ENCODE assay signal across 8 cellular contexts in genomic region chr1:17831619-17832018, GRCh38.
DNase-seq lines count a peak whose midpoint lies in the region; ATAC-seq and TF ChIP-seq lines count a peak whose summit lies in the region.
"Had no signal": no experiment of that assay in that cellular context is flagged by ENCODE, and none has a peak within 500 bp of the region (broad histone marks: within the 10 kb centered on the region; RNA-seq: fewer than 3 reads in every experiment).

No MANE protein-coding gene starts in this region.

- whole genome bisulfite sequencing in GM23248 (ENCODE audit: low coverage in 1 of 2, low lambda C conversion rate in 2 of 2, missing lambda C conversion rate in 2 of 2), 2 experiments: 27 to 30% methylated on average over 7 of the region's 7 CpGs

- no peaks in the 10 kb centered on the region for H3K36me3 ChIP-seq in GM23248 (ENCODE audit: low read depth)

- ATAC-seq in HG03354 (IDR thresholded peaks at IDR 0.05; ENCODE audit: poor library complexity, severe bottlenecking, unreplicated experiment) (no peak), GM18517 (IDR thresholded peaks at IDR 0.05; ENCODE audit: unreplicated experiment) (no peak)

- DNase-seq in GM23248: peak; percentile 68
- DNase-seq in M059J (ENCODE audit: low read depth): peak; percentile 49
- DNase-seq in cardiac fibroblast (ENCODE audit: low read depth in 2 of 2): peak; percentile 65
- peak; percentile 23 for DNase-seq in mucosa of gallbladder (ENCODE audit: low spot score)
- no peak for DNase-seq in COR-L47 (lab: John Stamatoyannopoulos, UW)
- DNase-seq: NCI-H510A had no signal

- no peak overlapping the region for H3K9ac ChIP-seq in GM23248

- H3K27me3 ChIP-seq in GM23248 (replicated peaks; ENCODE audit: insufficient read depth): no peaks in the 10 kb centered on the region

- no peaks in the 10 kb centered on the region for H3K79me2 ChIP-seq in GM23248 (ENCODE audit: insufficient read depth)

- no peak overlapping the region for H3K4me2 ChIP-seq in GM23248 (ENCODE audit: unreplicated experiment)

- no peaks in the 10 kb centered on the region for H3K9me2 ChIP-seq in GM23248 (ENCODE audit: insufficient read depth)

- no peaks in the 10 kb centered on the region for H4K20me1 ChIP-seq in GM23248 (ENCODE audit: insufficient read depth)

- no peaks in the 10 kb centered on the region for H3K9me3 ChIP-seq in GM23248 (ENCODE audit: low read depth)

- H3K4me3 ChIP-seq in GM23248 (no peak overlapping the region), cardiac fibroblast (replicated peaks in 1 of 2; ENCODE audit: low read depth in 2 of 2, low read length in 2 of 2) (no peak overlapping the region)

- TF ChIP-seq CTCF in cardiac fibroblast (IDR thresholded peaks at IDR 0.05; ENCODE audit: low read depth, low read length): no peak

- no peaks in the 10 kb centered on the region for H3K4me1 ChIP-seq in GM23248 (ENCODE audit: insufficient read depth)

- no peaks in the 10 kb centered on the region for H3F3A ChIP-seq in GM23248 (ENCODE audit: insufficient read depth)

- no peak overlapping the region for H3K27ac ChIP-seq in GM23248

- in situ Hi-C loops in GM23248 (cut with MboI): no loop called here

- no peak overlapping the region for H2AFZ ChIP-seq in GM23248
